ENCODE assay signal across 22 cellular contexts in the genomic region with DNA sequence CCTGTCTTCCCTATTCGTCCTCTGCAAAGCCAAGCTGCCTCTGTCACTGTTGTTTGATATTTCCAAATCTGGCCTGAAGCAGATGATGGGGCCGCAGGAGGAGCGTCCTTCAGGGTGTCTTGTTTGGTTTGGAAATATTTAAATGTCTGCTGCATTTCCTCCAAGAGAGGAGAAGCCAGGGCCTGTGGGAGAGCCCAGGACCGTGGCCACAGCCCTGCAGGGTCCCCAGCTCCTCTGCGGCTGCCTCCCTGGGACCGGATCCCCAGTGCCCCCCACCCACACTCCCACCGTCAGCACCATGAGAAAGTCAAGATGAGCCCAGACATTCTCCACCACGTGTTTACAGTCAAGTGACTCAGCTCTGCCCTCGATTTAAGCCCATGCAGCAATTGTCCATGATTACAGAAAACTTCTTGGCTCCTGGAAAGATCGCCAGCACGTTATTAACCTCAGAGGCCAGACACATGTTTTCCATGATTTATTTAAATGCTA. TPM values are rescaled to one million over a fixed set of nuclear protein-coding genes. Genes with fewer than 3 reads are reported as not detected.
DNase-seq lines count a peak whose midpoint lies in the region; ATAC-seq and TF ChIP-seq lines count a peak whose summit lies in the region.
"Had no signal": no experiment of that assay in that cellular context is flagged by ENCODE, and none has a peak within 500 bp of the region (broad histone marks: within the 10 kb centered on the region; RNA-seq: fewer than 3 reads in every experiment).

No MANE protein-coding gene starts in this region.

- H3K4me1 ChIP-seq in esophagus (ENCODE audit: control insufficient read depth in 2 of 2, insufficient read depth in 2 of 2, low read length in 1 of 2) (no peaks in the 10 kb centered on the region), mesenchymal stem cell (ENCODE audit: control insufficient read depth, insufficient read depth, low read depth, low read length) (no peaks in the 10 kb centered on the region), heart right ventricle (no peaks in the 10 kb centered on the region)

- H2AK5ac ChIP-seq in mesenchymal stem cell (ENCODE audit: low read length, severe bottlenecking) = no peak overlapping the region

- H2BK120ac ChIP-seq in mesenchymal stem cell (ENCODE audit: low read depth, low read length) = no peak overlapping the region

- H3K27ac ChIP-seq in AG04450 (ENCODE audit: low read depth, low read length) (peak overlapping the region; percentile 39), esophagus (ENCODE audit: low read depth in 2 of 2, low read length in 1 of 2) (peak overlapping the region; percentile 23 to 33), mesenchymal stem cell (ENCODE audit: low read length, poor library complexity, severe bottlenecking) (no peak overlapping the region), heart right ventricle (no peak overlapping the region)

- no peak overlapping the region for H3K14ac ChIP-seq in mesenchymal stem cell (ENCODE audit: low read length in 2 of 2)

- no peak overlapping the region for H4K91ac ChIP-seq in mesenchymal stem cell (ENCODE audit: low read length)

- no peak for TF ChIP-seq CTCF in AG04450 (IDR thresholded peaks at IDR 0.05; ENCODE audit: low read depth, low read length)
- no peak for TF ChIP-seq CTCF in heart right ventricle (IDR thresholded peaks at IDR 0.05)

- intact Hi-C loops in heart right ventricle (cut with DNase I) = no loop called here

- H3K4me2 ChIP-seq in mesenchymal stem cell (ENCODE audit: low read length, poor library complexity, severe bottlenecking) = no peak overlapping the region

- no peaks in the 10 kb centered on the region for H3K36me3 ChIP-seq in esophagus (ENCODE audit: control insufficient read depth in 2 of 2, insufficient read depth in 2 of 2, low read length in 1 of 2)
- no peaks in the 10 kb centered on the region for H3K36me3 ChIP-seq in mesenchymal stem cell (ENCODE audit: control insufficient read depth in 1 of 2, insufficient read depth in 2 of 2, low read depth in 1 of 2, low read length in 2 of 2)
- H3K36me3 ChIP-seq in heart right ventricle = no peaks in the 10 kb centered on the region

- no peak overlapping the region for H3K4ac ChIP-seq in mesenchymal stem cell (ENCODE audit: low read depth in 1 of 2, low read length in 2 of 2)

- H3K18ac ChIP-seq in mesenchymal stem cell (ENCODE audit: low read depth in 1 of 2, low read length in 2 of 2) = no peak overlapping the region

- 46 to 59% methylated on average over 11 of the region's 11 CpGs for WGBS in esophagus, 2 donors
- 67% methylated on average over 11 of the region's 11 CpGs for WGBS in mesenchymal stem cell
- 50 to 58% methylated on average over 11 of the region's 11 CpGs for WGBS in heart right ventricle, 2 donors

- H3K23ac ChIP-seq in mesenchymal stem cell (ENCODE audit: low read length in 2 of 2) = no peak overlapping the region

- H2BK12ac ChIP-seq in mesenchymal stem cell (ENCODE audit: low read length in 2 of 2) = no peak overlapping the region

- no peak overlapping the region for H2BK5ac ChIP-seq in mesenchymal stem cell (ENCODE audit: low read depth, low read length, poor library complexity, severe bottlenecking)

- H2BK15ac ChIP-seq in mesenchymal stem cell (ENCODE audit: low read depth, poor library complexity, severe bottlenecking) = no peak overlapping the region

- no peak overlapping the region for H4K8ac ChIP-seq in mesenchymal stem cell (ENCODE audit: low read length)

- ATAC-seq in GM18519 (IDR thresholded peaks at IDR 0.05; ENCODE audit: low FRiP score, unreplicated experiment) = no peak
- ATAC-seq in heart right ventricle = no peak
- ATAC-seq: activated naive CD8-positive, alpha-beta T cell treated with anti-CD3 and anti-CD28 coated beads, Interleukin-2, amount 50 U/mL, for 24 hours; PC-3; T-helper 17 cell had no signal

- no peak overlapping the region for H3K9ac ChIP-seq in mesenchymal stem cell (ENCODE audit: low read length)

- no peak overlapping the region for H2AFZ ChIP-seq in mesenchymal stem cell (ENCODE audit: low read depth, low read length)

- H3K9me3 ChIP-seq in AG04450 (ENCODE audit: control insufficient read depth, insufficient read depth, low read length) = peaks cover 4% of the 10 kb centered on the region
- no peaks in the 10 kb centered on the region for H3K9me3 ChIP-seq in esophagus (ENCODE audit: control insufficient read depth in 2 of 2, insufficient read depth in 1 of 2, low read depth in 1 of 2, low read length in 1 of 2)
- H3K9me3 ChIP-seq in mesenchymal stem cell (ENCODE audit: control insufficient read depth, low read length) = no peaks in the 10 kb centered on the region
- H3K9me3 ChIP-seq in heart right ventricle = peaks cover 0 to 7% (median 0%) of the 10 kb centered on the region in 11 donors

- no peaks in the 10 kb centered on the region for H3K79me1 ChIP-seq in mesenchymal stem cell (replicated peaks; ENCODE audit: low read length, poor library complexity, severe bottlenecking)

- H3K27me3 ChIP-seq in AG04450 (ENCODE audit: control insufficient read depth, insufficient read depth, low read length) (no peaks in the 10 kb centered on the region), esophagus (ENCODE audit: control insufficient read depth in 1 of 2, insufficient read depth in 2 of 2, low read length in 2 of 2) (no peaks in the 10 kb centered on the region), mesenchymal stem cell (ENCODE audit: control insufficient read depth in 1 of 2, insufficient read depth in 1 of 2, low read length in 2 of 2) (peaks cover 6 to 17% of the 10 kb centered on the region in 2 experiments), heart right ventricle (peaks cover 0 to 40% (median 35%) of the 10 kb centered on the region in 7 donors)

- POLR2A ChIA-PET in AG04450 (lab: Yijun Ruan, JAX) = interaction anchor here (0.6 kb wide), 1 partner anchor 10 kb away, joined by 9 read pairs; no protein-coding TSS in a partner anchor

- no peak for DNase-seq in AG04450 (ENCODE audit: low read depth, low spot score)
- DNase-seq in H4 (ENCODE audit: low spot score) = peak; percentile 45
- DNase-seq in mesenchymal stem cell = peak; percentile 57
- no peak for DNase-seq in activated CD4-positive, alpha-beta T cell treated with anti-CD3 and anti-CD28 coated beads for 1 hour
- no peak for DNase-seq in heart right ventricle
- no peak for DNase-seq in MV-4-11 (lab: John Stamatoyannopoulos, UW)
- DNase-seq: activated CD4-positive, alpha-beta T cell treated with anti-CD3 and anti-CD28 coated beads, Interleukin-2, amount 50 U/mL, for 4 hours; activated effector memory CD4-positive, alpha-beta T cell treated with anti-CD3 and anti-CD28 coated beads, Interleukin-2, amount 50 U/mL, for 16 hours; activated naive CD8-positive, alpha-beta T cell treated with anti-CD3 and anti-CD28 coated beads, Interleukin-2, amount 50 U/mL, for 24 hours; cortex of kidney; GDM1; mesendoderm; NCI-H1694 treated with DMSO at 0.1 percent for 48 hours; PC-3; stimulated activated CD4-positive, alpha-beta T cell treated with anti-CD3 and anti-CD28 coated beads, Interleukin-1b, Interleukin-23, amount 100 ng/mL, for 48 hours; stimulated activated naive CD4-positive, alpha-beta T cell treated with Interleukin-2 at 50 U/mL for 16 hours; T-helper 17 cell; trophoblast cell had no signal

- H3K4me3 ChIP-seq in AG04450 (ENCODE audit: low read depth, low read length) (no peak overlapping the region), esophagus (ENCODE audit: low read depth in 1 of 2, low read length in 2 of 2) (no peak overlapping the region), mesenchymal stem cell (ENCODE audit: insufficient read depth in 1 of 2, low read depth in 1 of 2, low read length in 2 of 2) (no peak overlapping the region), heart right ventricle (no peak overlapping the region)

- CTCF ChIA-PET in AG04450 (lab: Charles Lee) = interaction anchor here (1.0 to 2.6 kb wide), 2 partner anchors 10 to 685 kb away, joined by 3 to 13 read pairs; no protein-coding TSS in a partner anchor

RNA-seq across cellular contexts. Expression of a gene that starts 18.2 kb away (rescaled TPM):
- polyA plus RNA-seq in AG04450 (2011; rRNA removed) = 17.3 TPM in 2 replicates
- 13.0 and 13.8 TPM in 2 replicates for polyA minus RNA-seq in AG04450 (2011; rRNA and poly(A)+ RNA removed)
- total RNA-seq in H4 (2014; rRNA removed; shearing (Covaris generic)) = 18.3 and 21.5 TPM in 2 replicates
- 1 to 10 TPM; 2.3 to 8.1 TPM for polyA plus RNA-seq in esophagus
- polyA plus RNA-seq in mesenchymal stem cell (2013, experiment 1 of 2) = 0.50 TPM
- polyA plus RNA-seq in mesenchymal stem cell (2013, experiment 2 of 2) = 0.33 TPM
- under 1 TPM in 7 of 10 donors, not detected in 3; 0.10 to 0.18 (median 0.14) TPM for total RNA-seq in heart right ventricle
- under 1 TPM; 0.15 to 0.16 TPM for polyA plus RNA-seq in heart right ventricle
- total RNA-seq: A172, PC-3, T-helper 17 cell had no signal
- polyA plus RNA-seq: CD14-positive monocyte had no signal

Comparison
In these comparisons a context has a peak if more than half of its experiments do, and no peak if none do; other contexts are left out.
1. DNase-seq: peak in H4 (single experiment) and mesenchymal stem cell (single experiment); none in AG04450 (single experiment), activated CD4-positive, alpha-beta T cell treated with anti-CD3 and anti-CD28 coated beads for 1 hour (single experiment), heart right ventricle (0 of 2) and MV-4-11 (single experiment).
2. H3K27ac ChIP-seq: peak in AG04450 (single experiment) and esophagus (2 of 2); none in mesenchymal stem cell (single experiment) and heart right ventricle (0 of 10).